Comparison of ENCODE assay signal across 22 cellular contexts in genomic region chr1:175166746-175167145, GRCh38.
"Had no signal": no experiment of that assay in that cellular context is flagged by ENCODE, and none has a peak within 500 bp of the region (broad histone marks: within the 10 kb centered on the region; RNA-seq: fewer than 3 reads in every experiment).

No MANE protein-coding gene starts in this region.

- FAIRE-seq: endometrium, frontal cortex, keratinocyte had no signal

- H3K4me1 ChIP-seq: uterus had no signal

- DNase-seq: aorta; brain microvascular endothelial cell; central memory CD4-positive, alpha-beta T cell; hypothalamus; midbrain; retina; stimulated activated CD4-positive, alpha-beta T cell treated with anti-CD3 and anti-CD28 coated beads, Interleukin-12 subunit alpha, Interleukin-12 subunit beta, amount 100 ng/mL, for 4 hours; stimulated activated CD4-positive, alpha-beta T cell treated with anti-CD3 and anti-CD28 coated beads, Interleukin-1b, Interleukin-23, amount 100 ng/mL, for 48 hours; stimulated activated CD8-positive, alpha-beta memory T cell treated with anti-CD3 and anti-CD28 coated beads, Interleukin-4, amount 100 ng/mL, for 48 hours; T-cell; T-helper 9 cell; uterus had no signal

- H3K4me3 ChIP-seq: coronary artery, lung, tibial nerve, uterus had no signal

- H3K27ac ChIP-seq: brain microvascular endothelial cell, coronary artery, tibial nerve, uterus had no signal

- H3K4me3 Mint-ChIP-seq: neural crest cell; stimulated activated naive CD8-positive, alpha-beta T cell treated with anti-CD3 and anti-CD28 coated beads, Interleukin-15, Interleukin-2, amounts not matched to agents 100 ng/mL and 50 ng/mL, for 24 hours; T-cell had no signal

- H3K9me3 Mint-ChIP-seq: neural crest cell; stimulated activated naive CD8-positive, alpha-beta T cell treated with anti-CD3 and anti-CD28 coated beads, Interleukin-15, Interleukin-2, amounts not matched to agents 100 ng/mL and 50 ng/mL, for 24 hours; T-cell had no signal

- H3K27me3 Mint-ChIP-seq: stimulated activated naive CD8-positive, alpha-beta T cell treated with anti-CD3 and anti-CD28 coated beads, Interleukin-15, Interleukin-2, amounts not matched to agents 100 ng/mL and 50 ng/mL, for 24 hours; T-cell had no signal

- H3K27me3 ChIP-seq: brain microvascular endothelial cell, tibial nerve, uterus had no signal

- ATAC-seq: activated CD4-positive, CD25-positive, alpha-beta regulatory T cell treated with anti-CD3 and anti-CD28 coated beads, Interleukin-2, amount 50 U/mL, for 24 hours; SK-N-SH treated with all-trans-retinoic acid at 6 μM for 48 hours; T-cell had no signal
